ENCODE assay signal across 1 cellular context in genomic region chr12:106773286-106773685, GRCh38.
TF ChIP-seq lines count a peak whose summit lies in the region.

No MANE protein-coding gene starts in this region.

TF ChIP-seq in IMR-90, 13 proteins besides CTCF, POLR2A, EP300 and RAD21 (continued from another document):
- no peak for TF ChIP-seq MAFK (IDR thresholded peaks at IDR 0.05; ENCODE audit: low read depth, low read length)
